Comparison of ENCODE assay signal across 17 cellular contexts in the genomic region with DNA sequence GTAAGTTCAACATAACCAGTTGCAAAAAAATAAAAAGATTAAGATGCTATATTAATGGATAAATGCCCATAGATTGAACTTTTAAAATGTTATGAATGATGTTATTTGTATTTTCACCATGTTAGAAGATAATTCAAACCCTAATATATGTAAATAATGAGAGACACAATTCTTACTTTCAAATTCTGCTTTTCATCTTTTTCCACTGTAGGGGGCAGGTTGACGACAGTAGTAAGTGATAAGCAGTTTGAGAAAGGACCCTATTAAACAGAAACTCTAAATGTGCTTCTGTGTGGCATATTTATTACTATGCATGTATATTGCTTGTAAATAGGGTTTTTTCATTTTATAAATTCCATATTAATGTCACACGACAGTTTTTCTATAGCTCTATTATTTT.
DNase-seq lines count a peak whose midpoint lies in the region; TF ChIP-seq lines count a peak whose summit lies in the region.
"Had no signal": no experiment of that assay in that cellular context is flagged by ENCODE, and none has a peak within 500 bp of the region (broad histone marks: within the 10 kb centered on the region; RNA-seq: fewer than 3 reads in every experiment).

No MANE protein-coding gene starts in this region.

- H3K4me1 ChIP-seq in OCI-LY3 (ENCODE audit: low read length), result peaks cover 9% of the 10 kb centered on the region
- H3K4me1 ChIP-seq: pancreas had no signal

- no peaks in the 10 kb centered on the region for H3K9me3 ChIP-seq in OCI-LY3 (ENCODE audit: insufficient read depth, low read length)
- H3K9me3 ChIP-seq: mucosa of descending colon, pancreas had no signal

- no peak overlapping the region for H3K4me3 Mint-ChIP-seq in neural crest cell

- H3K9ac ChIP-seq in OCI-LY3 (ENCODE audit: low read length), result no peak overlapping the region

- no peak overlapping the region for H2AFZ ChIP-seq in OCI-LY3 (ENCODE audit: low read depth, low read length)
- H2AFZ ChIP-seq: hepatocyte had no signal

- H3K79me2 ChIP-seq in OCI-LY3 (ENCODE audit: low read length), result no peaks in the 10 kb centered on the region
- H3K79me2 ChIP-seq: hepatocyte had no signal

- no peak overlapping the region for H3K27ac ChIP-seq in OCI-LY3 (ENCODE audit: low read length)
- H3K27ac ChIP-seq: epithelial cell of prostate, hepatocyte, pancreas, RWPE1 had no signal

- H4K20me1 ChIP-seq in OCI-LY3 (ENCODE audit: insufficient read depth, low read length), result 0 out of 2 replicates have a peak, but pooled peaks cover 4% of the 10 kb centered on the region

- H3K36me3 Mint-ChIP-seq in neural crest cell (ENCODE audit: low read depth), result no peaks in the 10 kb centered on the region

- no peak overlapping the region for H3K4me2 ChIP-seq in OCI-LY3 (ENCODE audit: low read length)
- H3K4me2 ChIP-seq: hepatocyte had no signal

- DNase-seq in GM06990 (ENCODE audit: extremely low read depth, insufficient read length) (no peak), choroid plexus epithelial cell (ENCODE audit: low read depth) (peak; percentile 49), neural crest cell (ENCODE audit: low read depth, low spot score) (no peak), MV-4-11 (lab: John Stamatoyannopoulos, UW) (no peak), dedifferentiated amniotic fluid mesenchymal stem cell (ENCODE audit: extremely low spot score) (no peak), hepatic stellate cell (ENCODE audit: low spot score) (no peak)
- DNase-seq: amniotic stem cell; mucosa of descending colon; pancreas; stimulated activated CD4-positive, alpha-beta T cell treated with anti-CD3 and anti-CD28 coated beads, Interleukin-2, amount 100 ng/mL, for 48 hours; substantia nigra; T-helper 1 cell had no signal

- H3K27me3 Mint-ChIP-seq in neural crest cell (ENCODE audit: low read depth), result no peaks in the 10 kb centered on the region

- no peaks in the 10 kb centered on the region for H3K9me3 Mint-ChIP-seq in neural crest cell

- H3K27ac Mint-ChIP-seq in neural crest cell (ENCODE audit: unreplicated experiment), result no peak overlapping the region
- H3K27ac Mint-ChIP-seq: activated T-helper 2 cell treated with anti-CD3 and anti-CD28 coated beads, Interferon-gamma antibody, Interleukin-2, Interleukin-4, amounts not matched to agents 10 μg/mL and 5 μg/mL and 100 μg/mL, durations not matched to agents 14 hours and 24 hours and 36 hours had no signal

- TF ChIP-seq CTCF in GM06990 (IDR thresholded peaks at IDR 0.05; ENCODE audit: insufficient read depth, low read length, poor library complexity, severe bottlenecking) (peak; percentile 15), OCI-LY3 (IDR thresholded peaks at IDR 0.05; ENCODE audit: low read depth, low read length) (peak; percentile 27), choroid plexus epithelial cell (conservative IDR thresholded peaks at IDR 0.05; ENCODE audit: low read depth, low read length) (peak; percentile 50), neural crest cell (conservative IDR thresholded peaks at IDR 0.05) (peak; percentile 14)

- peaks cover 21% of the 10 kb centered on the region for H3K4me1 Mint-ChIP-seq in neural crest cell

- H3K27me3 ChIP-seq in GM06990 (replicated peaks; ENCODE audit: control insufficient read depth, insufficient read depth, low read length), result no peaks in the 10 kb centered on the region
- H3K27me3 ChIP-seq in OCI-LY3 (ENCODE audit: low read depth, low read length), result peaks cover 21% of the 10 kb centered on the region
- H3K27me3 ChIP-seq: hepatocyte, pancreas had no signal

- H3K4me3 ChIP-seq in GM06990 (replicated peaks; ENCODE audit: low read depth, low read length), result no peak overlapping the region
- no peak overlapping the region for H3K4me3 ChIP-seq in OCI-LY3 (ENCODE audit: low read length)
- H3K4me3 ChIP-seq in choroid plexus epithelial cell (ENCODE audit: low read depth, low read length), result no peak overlapping the region
- H3K4me3 ChIP-seq: hepatocyte, mucosa of descending colon, pancreas had no signal

- H3K36me3 ChIP-seq in GM06990 (ENCODE audit: control insufficient read depth, insufficient read depth, low read length), result no peaks in the 10 kb centered on the region
- no peaks in the 10 kb centered on the region for H3K36me3 ChIP-seq in OCI-LY3 (replicated peaks; ENCODE audit: low read depth, low read length)
- H3K36me3 ChIP-seq: pancreas had no signal
